Comparison of ENCODE assay signal across 16 cellular contexts in genomic region chr7:137983308-137984008, GRCh38. TPM values are rescaled to one million over a fixed set of nuclear protein-coding genes. Genes with fewer than 3 reads are reported as not detected.
DNase-seq lines count a peak whose midpoint lies in the region; ATAC-seq, FAIRE-seq and TF ChIP-seq lines count a peak whose summit lies in the region.
"Had no signal": no experiment of that assay in that cellular context is flagged by ENCODE, and none has a peak within 500 bp of the region (broad histone marks: within the 10 kb centered on the region; RNA-seq: fewer than 3 reads in every experiment).

No MANE protein-coding gene starts in this region.

- H3K4me1 Mint-ChIP-seq in osteocyte (ENCODE audit: unreplicated experiment): peaks cover 49% of the 10 kb centered on the region

- H3K27me3 ChIP-seq in HepG2 (ENCODE audit: control insufficient read depth in 1 of 2, insufficient read depth in 2 of 2, low read length in 2 of 2): no peaks in the 10 kb centered on the region
- H3K27me3 ChIP-seq in right lobe of liver: no peaks in the 10 kb centered on the region
- no peaks in the 10 kb centered on the region for H3K27me3 ChIP-seq in gastroesophageal sphincter
- no peaks in the 10 kb centered on the region for H3K27me3 ChIP-seq in SK-N-SH (ENCODE audit: insufficient read depth)
- H3K27me3 ChIP-seq: upper lobe of right lung had no signal

- H3K4me1 ChIP-seq in HepG2 (ENCODE audit: insufficient read depth, low read length) (peaks cover 100% of the 10 kb centered on the region), right lobe of liver (peaks cover 0 to 34% (median 19%) of the 10 kb centered on the region in 4 donors), gastroesophageal sphincter (peaks cover 20 to 97% (median 56%) of the 10 kb centered on the region in 3 donors), SK-N-SH (ENCODE audit: control insufficient read depth in 1 of 2, insufficient read depth in 2 of 2, low read depth in 1 of 2, low read length in 1 of 2) (peaks cover 31 to 41% of the 10 kb centered on the region in 2 experiments)
- H3K4me1 ChIP-seq: HAP-1 had no signal

- H3K4me2 ChIP-seq in HepG2 (ENCODE audit: low read depth, low read length) (peak overlapping the region; percentile 65), SK-N-SH (no peak overlapping the region)

- H3K4me3 Mint-ChIP-seq in osteocyte (ENCODE audit: unreplicated experiment): no peak overlapping the region
- H3K4me3 Mint-ChIP-seq: activated naive CD8-positive, alpha-beta T cell had no signal

- H3K27me3 Mint-ChIP-seq in osteocyte (ENCODE audit: unreplicated experiment): no peaks in the 10 kb centered on the region
- H3K27me3 Mint-ChIP-seq: activated naive CD8-positive, alpha-beta T cell had no signal

- POLR2A ChIA-PET in HepG2 (lab: Yijun Ruan, JAX): interaction anchor here (2.0 to 2.1 kb wide), 2 partner anchors 9 to 18 kb away, joined by 9 to 10 read pairs; partner anchors contain the start of gene CREB3L2
- POLR2A ChIA-PET in SK-N-SH (lab: Yijun Ruan, JAX): no interaction called here

- TF ChIP-seq CTCF in HepG2 (CRISPR knock-in tag; IDR thresholded peaks at IDR 0.05) (no peak), right lobe of liver (IDR thresholded peaks at IDR 0.05) (no peak), gastroesophageal sphincter (IDR thresholded peaks at IDR 0.05) (no peak), osteocyte (IDR thresholded peaks at IDR 0.05) (no peak), SK-N-SH (IDR thresholded peaks at IDR 0.05) (no peak)

- FAIRE-seq in HepG2 (lab: Jason Lieb, UNC): no peak
- FAIRE-seq: GM12891 had no signal

- no TSS peak for BruUV-seq in HepG2 (replicated peaks; lab: Mats Ljungman, UMichigan)

- intact Hi-C loops in HepG2 (cut with micrococcal nuclease; ENCODE audit: unreplicated experiment) (loop anchor here (2.0 kb wide), 1 partner anchor 13 kb away; no protein-coding TSS in a partner anchor), right lobe of liver (cut with DNase I) (no loop called here)

- H3K9ac ChIP-seq in HepG2 (ENCODE audit: insufficient read depth, low read depth, low read length) (0 out of 2 replicates have a peak overlapping the region, but pooled peaks have one; percentile 23), SK-N-SH (no peak overlapping the region)

- H2AFZ ChIP-seq in HepG2 (ENCODE audit: low read length) (no peak overlapping the region), SK-N-SH (ENCODE audit: low read depth) (no peak overlapping the region)

- ATAC-seq in HepG2 (no peak), right lobe of liver (no peak), gastroesophageal sphincter (peak; percentile 35)
- no peak for ATAC-seq in stimulated activated naive CD8-positive, alpha-beta T cell treated with anti-CD3 and anti-CD28 coated beads, Interleukin-15, Interleukin-2, amounts not matched to agents 100 U/mL and 50 U/mL, for 24 hours
- ATAC-seq: lower lobe of right lung, PC-3, upper lobe of right lung had no signal

- H3K79me2 ChIP-seq in HepG2 (ENCODE audit: insufficient read depth, low read length): peaks cover 98% of the 10 kb centered on the region
- peaks cover 99% of the 10 kb centered on the region for H3K79me2 ChIP-seq in SK-N-SH (ENCODE audit: insufficient read depth)

- TF ChIP-seq EP300 in HepG2 (IDR thresholded peaks at IDR 0.05; ENCODE audit: low read depth in 2 of 2, low read length in 2 of 2) (no peak), HepG2 (CRISPR knock-in tag; IDR thresholded peaks at IDR 0.05; ENCODE audit: borderline replicate concordance) (no peak), gastroesophageal sphincter (IDR thresholded peaks at IDR 0.05) (no peak), SK-N-SH (IDR thresholded peaks at IDR 0.05; ENCODE audit: borderline replicate concordance in 1 of 2, low read depth in 1 of 2, low read length in 1 of 2) (no peak)

- TF ChIP-seq POLR2A in HepG2 (IDR thresholded peaks at IDR 0.05; ENCODE audit: insufficient read depth in 1 of 2, low read depth in 2 of 2, low read length in 2 of 2): no peak
- no peak for TF ChIP-seq POLR2A in right lobe of liver (IDR thresholded peaks at IDR 0.05)
- no peak for TF ChIP-seq POLR2A in gastroesophageal sphincter (IDR thresholded peaks at IDR 0.05)

- H3K36me3 ChIP-seq in HepG2 (replicated peaks in 1 of 2; ENCODE audit: control insufficient read depth in 1 of 2, insufficient read depth in 2 of 2, low read length in 2 of 2) (peaks cover 13 to 44% of the 10 kb centered on the region in 2 experiments), right lobe of liver (no peaks in the 10 kb centered on the region), gastroesophageal sphincter (no peaks in the 10 kb centered on the region), SK-N-SH (replicated peaks in 1 of 2; ENCODE audit: control insufficient read depth in 1 of 2, insufficient read depth in 2 of 2, low read length in 1 of 2) (peaks cover 3 to 11% of the 10 kb centered on the region in 2 experiments)
- H3K36me3 ChIP-seq: HAP-1, lower lobe of right lung, upper lobe of right lung had no signal

- peak overlapping the region; percentile 67 for H3K27ac Mint-ChIP-seq in osteocyte (ENCODE audit: unreplicated experiment)
- H3K27ac Mint-ChIP-seq: activated naive CD8-positive, alpha-beta T cell had no signal

- H4K20me1 ChIP-seq in HepG2 (ENCODE audit: insufficient read depth, low read length): peaks cover 9% of the 10 kb centered on the region
- no peaks in the 10 kb centered on the region for H4K20me1 ChIP-seq in SK-N-SH (ENCODE audit: insufficient read depth)

- in situ Hi-C loops in HepG2 (cut with HindIII; ENCODE audit: extremely low pct_ligation_motif_present, low pct_unique_long_range_greater_than_20kb): no loop called here

- H3K4me3 ChIP-seq in HepG2 (replicated peaks in 1 of 3; ENCODE audit: insufficient read depth in 1 of 3, low read depth in 2 of 3, low read length in 3 of 3): no peak overlapping the region
- no peak overlapping the region for H3K4me3 ChIP-seq in right lobe of liver
- H3K4me3 ChIP-seq in gastroesophageal sphincter: no peak overlapping the region
- no peak overlapping the region for H3K4me3 ChIP-seq in SK-N-SH (ENCODE audit: low read depth in 2 of 2, low read length in 1 of 2)
- H3K4me3 ChIP-seq: HAP-1, lower lobe of right lung, upper lobe of right lung had no signal

- no peak for TF ChIP-seq RAD21 in HepG2 (CRISPR knock-in tag; IDR thresholded peaks at IDR 0.05)
- TF ChIP-seq RAD21 in SK-N-SH (IDR thresholded peaks at IDR 0.05; ENCODE audit: low read length): no peak

- H3F3A ChIP-seq in SK-N-SH (replicated peaks; ENCODE audit: insufficient read depth): peaks cover 11% of the 10 kb centered on the region

- peaks cover 4% of the 10 kb centered on the region; the same call in 1 of the 2 replicates for H3K9me3 ChIP-seq in HepG2 (ENCODE audit: low read length)
- no peaks in the 10 kb centered on the region for H3K9me3 ChIP-seq in right lobe of liver
- no peaks in the 10 kb centered on the region for H3K9me3 ChIP-seq in gastroesophageal sphincter
- no peaks in the 10 kb centered on the region for H3K9me3 ChIP-seq in SK-N-SH
- H3K9me3 ChIP-seq: HAP-1, lower lobe of right lung, upper lobe of right lung had no signal

- peaks cover 16% of the 10 kb centered on the region for H3K36me3 Mint-ChIP-seq in osteocyte (ENCODE audit: unreplicated experiment)

- H3K9me3 Mint-ChIP-seq in osteocyte (ENCODE audit: unreplicated experiment): peaks cover 4% of the 10 kb centered on the region

- DNase-seq in HepG2 (ENCODE audit: low spot score) (peak; percentile 23), right lobe of liver (no peak), osteocyte (ENCODE audit: extremely low spot score, unreplicated experiment) (no peak), HT-29 (ENCODE audit: low spot score) (no peak), SK-N-SH (no peak), hepatic stellate cell (ENCODE audit: low spot score) (no peak)
- no peak for DNase-seq in stimulated activated naive CD8-positive, alpha-beta T cell treated with anti-CD3 and anti-CD28 coated beads, Interleukin-15, Interleukin-2, amounts not matched to agents 100 U/mL and 50 U/mL, for 24 hours
- DNase-seq: DMS53, lower lobe of right lung, PC-3, T-helper 2 cell, upper lobe of right lung had no signal

- H3K27ac ChIP-seq in HepG2 (ENCODE audit: extremely low read length, insufficient read depth, low read length): peak overlapping the region; percentile 59
- no peak overlapping the region for H3K27ac ChIP-seq in right lobe of liver
- H3K27ac ChIP-seq in gastroesophageal sphincter: peak overlapping the region in 3 of 4 donors; percentile 30 to 74 (median 49)
- no peak overlapping the region for H3K27ac ChIP-seq in SK-N-SH (ENCODE audit: low read depth in 2 of 2, low read length in 1 of 2)
- H3K27ac ChIP-seq: upper lobe of right lung had no signal

- no peaks in the 10 kb centered on the region for H3K9me2 ChIP-seq in SK-N-SH

- CTCF ChIA-PET in HepG2 (lab: Yijun Ruan, JAX; ENCODE audit: low intra/inter-chr PET ratio, low total read pairs) (no interaction called here), SK-N-SH (lab: Yijun Ruan, JAX) (interaction anchor here (0.9 to 1.9 kb wide), 2 partner anchors 8 to 19 kb away, joined by 5 to 10 read pairs; partner anchors contain the start of gene CREB3L2)

- 86% methylated on average over 12 of the region's 12 CpGs for WGBS in HepG2 (ENCODE audit: low lambda C conversion rate)
- 94% methylated on average over 9 of the region's 12 CpGs for WGBS in right lobe of liver (ENCODE audit: insufficient coverage, low coverage, low lambda C conversion rate, missing lambda C conversion rate)
- WGBS in gastroesophageal sphincter (ENCODE audit: low coverage in 1 of 2), 2 donors: 61 to 76% methylated on average over 9 of the region's 12 CpGs
- WGBS in SK-N-SH (ENCODE audit: low lambda C conversion rate): 97% methylated on average over 12 of the region's 12 CpGs

RNA-seq across cellular contexts. Expression of gene CREB3L2, which starts 18.4 kb away (rescaled TPM):
- total RNA-seq in HepG2 (2016; rRNA removed; fragmentation: Illumina TruSeq; extraction: Trizol): 22.1 and 26.6 TPM in 2 replicates
- 6.5 and 8.8 TPM in 2 replicates for total RNA-seq in HepG2 (2016; cell fraction: cytosol; rRNA removed; fragmentation: Illumina TruSeq; extraction: Trizol; ENCODE audit: low read depth)
- 21.4 and 26.4 TPM in 2 replicates for total RNA-seq in HepG2 (2016; cell fraction: insoluble cytoplasmic fraction; rRNA removed; fragmentation: Illumina TruSeq; extraction: Trizol)
- total RNA-seq in HepG2 (2016; cell fraction: membrane; rRNA removed; fragmentation: Illumina TruSeq; extraction: Trizol): 14.1 and 14.5 TPM in 2 replicates
- 53.5 and 54.7 TPM in 2 replicates for total RNA-seq in HepG2 (2016; cell fraction: nucleus; rRNA removed; fragmentation: Illumina TruSeq; extraction: Trizol)
- 39.0 and 41.1 TPM in 2 replicates for polyA plus RNA-seq in HepG2 (2011; rRNA removed)
- 26.0 and 30.9 TPM in 2 replicates for polyA plus RNA-seq in HepG2 (2011; cell fraction: cytosol; rRNA removed)
- 36.5 and 47.2 TPM in 2 replicates for polyA plus RNA-seq in HepG2 (2011; cell fraction: nucleus; rRNA removed)
- 22.8 and 35.4 TPM in 2 replicates for polyA plus RNA-seq in HepG2 (2012)
- polyA plus RNA-seq in HepG2 (2016; cell fraction: cytosol; fragmentation: Illumina TruSeq; extraction: Trizol; ENCODE audit: low read depth): 2.4 and 2.7 TPM in 2 replicates
- polyA plus RNA-seq in HepG2 (2016; cell fraction: insoluble cytoplasmic fraction; fragmentation: Illumina TruSeq; extraction: Trizol; ENCODE audit: low read depth): 31.2 and 35.1 TPM in 2 replicates
- polyA plus RNA-seq in HepG2 (2016; cell fraction: membrane; fragmentation: Illumina TruSeq; extraction: Trizol; ENCODE audit: low read depth): 5.9 and 6.4 TPM in 2 replicates
- 43.3 and 43.6 TPM in 2 replicates for polyA plus RNA-seq in HepG2 (2016; cell fraction: nucleus; fragmentation: Illumina TruSeq; extraction: Trizol; ENCODE audit: insufficient read depth, low read depth)
- polyA minus RNA-seq in HepG2 (2011; rRNA and poly(A)+ RNA removed; ENCODE audit: low replicate concordance): 32.8 and 173 TPM in 2 replicates
- 58.1 and 61.3 TPM in 2 replicates for polyA minus RNA-seq in HepG2 (2011; cell fraction: cytosol; rRNA and poly(A)+ RNA removed)
- polyA minus RNA-seq in HepG2 (2011; cell fraction: nucleus; rRNA and poly(A)+ RNA removed): 95.2 and 100 TPM in 2 replicates
- total RNA-seq in right lobe of liver: 10 to 100 TPM; 11.5 to 29.9 (median 18.2) TPM
- total RNA-seq in gastroesophageal sphincter: 10 to 100 TPM; 33.1 to 59.1 (median 43.3) TPM
- total RNA-seq in osteocyte: 143 and 144 TPM in 2 replicates
- 3.2 and 4.1 TPM in 2 replicates for total RNA-seq in HT-29 (2014; rRNA removed; shearing (Covaris generic))
- polyA plus RNA-seq in SK-N-SH (2012; rRNA removed): 22.9 and 23.5 TPM in 2 replicates
- polyA plus RNA-seq in SK-N-SH (2012; cell fraction: cytosol; rRNA removed): 22.5 and 24.7 TPM in 2 replicates
- 14.7 and 18.0 TPM in 2 replicates for polyA plus RNA-seq in SK-N-SH (2012; cell fraction: nucleus; rRNA removed)

Comparison
In these comparisons a context has a peak if more than half of its experiments do, and no peak if none do; other contexts are left out.
1. H3K27ac ChIP-seq: peak in HepG2 (single experiment) and gastroesophageal sphincter (3 of 4); none in right lobe of liver (0 of 3) and SK-N-SH (0 of 2).
2. Of the 25 proteins assayed by ChIP-seq in both HepG2 and SK-N-SH: peak only in HepG2: ZBTB33; only in SK-N-SH: none; in both: none; in neither: 24.